ENCODE assay signal across 13 cellular contexts in the genomic region with DNA sequence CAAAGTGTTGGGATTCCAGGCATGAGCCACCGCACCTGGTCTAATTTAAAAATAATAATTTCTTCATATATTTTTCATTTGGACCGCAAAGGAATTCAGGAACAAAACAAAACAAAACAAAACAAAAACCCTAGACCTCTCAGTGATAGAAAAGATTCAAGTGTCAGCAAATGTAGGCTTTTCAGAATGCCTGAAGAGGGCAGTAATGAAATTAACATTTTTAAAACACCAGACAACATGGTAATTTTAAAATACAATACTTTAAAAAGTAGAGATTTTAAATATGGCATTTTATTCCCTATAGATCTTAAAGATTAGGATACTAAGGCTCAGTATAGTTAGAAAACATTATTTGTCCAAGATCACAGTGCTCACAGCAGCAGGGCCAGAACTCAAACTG. TPM values are rescaled to one million over a fixed set of nuclear protein-coding genes. Genes with fewer than 3 reads are reported as not detected.
DNase-seq lines count a peak whose midpoint lies in the region; ATAC-seq, FAIRE-seq and TF ChIP-seq lines count a peak whose summit lies in the region.
"Had no signal": no experiment of that assay in that cellular context is flagged by ENCODE, and none has a peak within 500 bp of the region (broad histone marks: within the 10 kb centered on the region; RNA-seq: fewer than 3 reads in every experiment).

No MANE protein-coding gene starts in this region.

- FAIRE-seq in kidney (lab: Jason Lieb, UNC), result no peak

- BruUV-seq in A673 (replicated peaks; lab: Mats Ljungman, UMichigan) (no TSS peak), Caco-2 (replicated peaks; lab: Mats Ljungman, UMichigan) (no TSS peak)

- H3K9me3 Mint-ChIP-seq in activated B cell treated with CpG ODN at 0.5 μM for 24 hours (no peaks in the 10 kb centered on the region), Caco-2 (ENCODE audit: unreplicated experiment) (no peaks in the 10 kb centered on the region)
- H3K9me3 Mint-ChIP-seq: immature natural killer cell, type B pancreatic cell had no signal

- H3K4me3 ChIP-seq in A673 (ENCODE audit: low read depth, low read length, poor library complexity, severe bottlenecking), result no peak overlapping the region
- no peak overlapping the region for H3K4me3 ChIP-seq in kidney (ENCODE audit: low read length in 2 of 2)
- H3K4me3 ChIP-seq in Caco-2 (ENCODE audit: low read depth, low read length), result no peak overlapping the region

- H3K4me1 ChIP-seq in A673 (ENCODE audit: insufficient read depth, low read length, poor library complexity, severe bottlenecking), result peaks cover 21% of the 10 kb centered on the region
- peaks cover 0 to 13% of the 10 kb centered on the region in 2 donors for H3K4me1 ChIP-seq in kidney (ENCODE audit: control insufficient read depth in 1 of 2, insufficient read depth in 1 of 2, low read depth in 1 of 2, low read length in 2 of 2)
- H3K4me1 ChIP-seq in Caco-2, result peaks cover 19% of the 10 kb centered on the region; the same call in 1 of the 2 replicates

- H3K4me3 Mint-ChIP-seq in activated B cell treated with CpG ODN at 0.5 μM for 24 hours, result no peak overlapping the region
- no peak overlapping the region for H3K4me3 Mint-ChIP-seq in Caco-2 (ENCODE audit: unreplicated experiment)
- H3K4me3 Mint-ChIP-seq: immature natural killer cell, type B pancreatic cell had no signal

- H3K36me3 Mint-ChIP-seq in activated B cell treated with CpG ODN at 0.5 μM for 24 hours (ENCODE audit: low read depth) (peaks cover 30% of the 10 kb centered on the region), Caco-2 (ENCODE audit: insufficient read depth, unreplicated experiment) (peaks cover 10% of the 10 kb centered on the region)

- H3K27ac ChIP-seq in A673 (ENCODE audit: low read depth, low read length, poor library complexity, severe bottlenecking) (no peak overlapping the region), kidney (ENCODE audit: low read depth in 2 of 2, low read length in 2 of 2) (no peak overlapping the region)

- H3K9ac ChIP-seq in kidney (ENCODE audit: low read length in 2 of 2), result no peak overlapping the region

- H3K4me1 Mint-ChIP-seq in activated B cell treated with CpG ODN at 0.5 μM for 24 hours, result peaks cover 49% of the 10 kb centered on the region
- peaks cover 7% of the 10 kb centered on the region for H3K4me1 Mint-ChIP-seq in Caco-2 (ENCODE audit: low read depth, unreplicated experiment)

- H3K27ac Mint-ChIP-seq in activated B cell treated with CpG ODN at 0.5 μM for 24 hours, result peak overlapping the region; percentile 77
- H3K27ac Mint-ChIP-seq in Caco-2 (ENCODE audit: unreplicated experiment), result no peak overlapping the region
- H3K27ac Mint-ChIP-seq: immature natural killer cell, type B pancreatic cell had no signal

- ATAC-seq in activated B cell treated with CpG ODN at 0.5 μM for 24 hours (ENCODE audit: low read depth) (no peak), GM19395 (IDR thresholded peaks at IDR 0.05; ENCODE audit: unreplicated experiment) (no peak)

- DNase-seq in A673 (ENCODE audit: low spot score), result no peak
- no peak for DNase-seq in activated B cell treated with CpG ODN at 0.5 μM for 24 hours
- no peak for DNase-seq in kidney
- DNase-seq in Caco-2, result no peak
- no peak for DNase-seq in DMS114 treated with DMSO at 0.1 percent for 48 hours (lab: John Stamatoyannopoulos, UW; ENCODE audit: unreplicated experiment)
- no peak for DNase-seq in cortex of kidney (lab: John Stamatoyannopoulos, UW)
- DNase-seq: activated CD8-positive, alpha-beta memory T cell treated with anti-CD3 and anti-CD28 coated beads, Interleukin-2, amount 50 U/mL, for 4 hours; HCEC 1CT; immature natural killer cell; KG1 had no signal

- POLR2A ChIA-PET in A673 (lab: Charles Lee; ENCODE audit: low non-redundant PET), result no interaction called here
- POLR2A ChIA-PET in activated B cell treated with CpG ODN at 0.5 μM for 24 hours (lab: Charles Lee), result no interaction called here
- POLR2A ChIA-PET in Caco-2 (lab: Charles Lee), result no interaction called here

- no peaks in the 10 kb centered on the region for H3K9me3 ChIP-seq in A673 (ENCODE audit: low read depth, low read length, poor library complexity, severe bottlenecking)
- H3K9me3 ChIP-seq in kidney (ENCODE audit: control insufficient read depth in 1 of 2, low read length in 2 of 2), result no peaks in the 10 kb centered on the region
- H3K9me3 ChIP-seq in Caco-2, result no peaks in the 10 kb centered on the region

- intact Hi-C loops in A673 (cut with micrococcal nuclease; ENCODE audit: unreplicated experiment) (no loop called here), activated B cell treated with CpG ODN at 0.5 μM for 24 hours (cut with micrococcal nuclease) (no loop called here), kidney (cut with DNase I) (no loop called here), Caco-2 (cut with micrococcal nuclease; ENCODE audit: unreplicated experiment) (loop anchor here (1.0 kb wide), 1 partner anchor 73 kb away; no protein-coding TSS in a partner anchor)

- H3K36me3 ChIP-seq in A673 (ENCODE audit: insufficient read depth, low read length, poor library complexity, severe bottlenecking) (peaks cover 14% of the 10 kb centered on the region), kidney (ENCODE audit: control insufficient read depth in 1 of 2, insufficient read depth in 2 of 2, low read length in 2 of 2) (peaks cover 0 to 2% of the 10 kb centered on the region in 2 donors), Caco-2 (ENCODE audit: control insufficient read depth, insufficient read depth, low read length) (no peaks in the 10 kb centered on the region; the same call in 1 of the 2 replicates)

- CTCF ChIA-PET in A673 (lab: Charles Lee) (no interaction called here), activated B cell treated with CpG ODN at 0.5 μM for 24 hours (lab: Charles Lee) (interaction anchor here (1.2 to 3.7 kb wide), 2 partner anchors 72 to 75 kb away, joined by 3 to 17 read pairs; no protein-coding TSS in a partner anchor), Caco-2 (lab: Charles Lee) (no interaction called here)

- H3K27me3 Mint-ChIP-seq in activated B cell treated with CpG ODN at 0.5 μM for 24 hours, result no peaks in the 10 kb centered on the region
- H3K27me3 Mint-ChIP-seq in Caco-2 (ENCODE audit: insufficient read depth, unreplicated experiment), result no peaks in the 10 kb centered on the region
- H3K27me3 Mint-ChIP-seq: type B pancreatic cell had no signal

- no peaks in the 10 kb centered on the region for H3K27me3 ChIP-seq in A673 (replicated peaks; ENCODE audit: insufficient read depth, low read depth, low read length, poor library complexity)
- H3K27me3 ChIP-seq in Caco-2 (replicated peaks; ENCODE audit: control insufficient read depth, insufficient read depth, low read length), result no peaks in the 10 kb centered on the region

- TF ChIP-seq CTCF in A673 (conservative IDR thresholded peaks at IDR 0.05; ENCODE audit: low read depth, low read length) (peak; percentile 56), GM12874 (IDR thresholded peaks at IDR 0.05; ENCODE audit: insufficient read depth, low read depth, low read length) (peak; percentile 19; the same call in 1 of the 2 replicates), activated B cell treated with CpG ODN at 0.5 μM for 24 hours (IDR thresholded peaks at IDR 0.05) (no peak), kidney (IDR thresholded peaks at IDR 0.05; ENCODE audit: borderline replicate concordance, extremely low read depth, insufficient read depth) (peak; percentile 18), Caco-2 (IDR thresholded peaks at IDR 0.05; ENCODE audit: insufficient read depth in 1 of 2, low read depth in 1 of 2, low read length in 1 of 2, severe bottlenecking in 1 of 2, unreplicated experiment in 1 of 2) (peak in 1 of 2 experiments; percentile 19)

RNA-seq across cellular contexts. Expression of gene DNMBP, which starts 36.6 kb away (rescaled TPM):
- total RNA-seq in A673 (2021), result 23.6 and 28.0 TPM in 2 replicates
- 12.5 and 13.1 TPM in 2 replicates for total RNA-seq in activated B cell treated with CpG ODN at 0.5 μM for 24 hours
- total RNA-seq in kidney, result 23.7 TPM
- polyA plus RNA-seq in kidney (ENCODE audit: insufficient read depth, low read depth, low replicate concordance), result 11.6 TPM
- 30.6 and 31.0 TPM in 2 replicates for total RNA-seq in Caco-2 (2022)
